ENCODE assay signal across 8 cellular contexts in genomic region chr3:190306513-190307163, GRCh38. TPM values are rescaled to one million over a fixed set of nuclear protein-coding genes. Genes with fewer than 3 reads are reported as not detected.
DNase-seq lines count a peak whose midpoint lies in the region; ATAC-seq and TF ChIP-seq lines count a peak whose summit lies in the region.

No MANE protein-coding gene starts in this region.

- H3K27ac ChIP-seq in liver (ENCODE audit: low read depth in 1 of 2, low read length in 2 of 2) = peak overlapping the region; percentile 73 to 90

- H3K4me3 ChIP-seq in AG10803 (ENCODE audit: low read length) (no peak overlapping the region), liver (ENCODE audit: low read depth in 1 of 3, low read length in 3 of 3) (peak overlapping the region in 2 of 3 donors; percentile 3 to 44)

- H3K27ac Mint-ChIP-seq in activated naive CD4-positive, alpha-beta T cell treated with anti-CD3 and anti-CD28 coated beads, Interleukin-2, amount 50 U/mL, for 72 hours = peak overlapping the region; percentile 22 to 79

- TF ChIP-seq RAD21 in liver (IDR thresholded peaks at IDR 0.05) = peak; percentile 41 to 65

- peaks cover 0 to 5% of the 10 kb centered on the region in 2 donors for H3K9me3 Mint-ChIP-seq in activated naive CD4-positive, alpha-beta T cell treated with anti-CD3 and anti-CD28 coated beads, Interleukin-2, amount 50 U/mL, for 72 hours

- peaks cover 0 to 16% (median 0%) of the 10 kb centered on the region in 4 donors for H3K36me3 ChIP-seq in liver (ENCODE audit: control insufficient read depth in 4 of 4, insufficient read depth in 3 of 4, low read depth in 1 of 4, low read length in 3 of 4)

- H3K27me3 ChIP-seq in liver (ENCODE audit: control insufficient read depth in 4 of 4, insufficient read depth in 4 of 4, low read length in 3 of 4) = no peaks in the 10 kb centered on the region

- H3K36me3 Mint-ChIP-seq in activated naive CD4-positive, alpha-beta T cell treated with anti-CD3 and anti-CD28 coated beads, Interleukin-2, amount 50 U/mL, for 72 hours = peaks cover 0 to 1% of the 10 kb centered on the region in 2 donors

- H3K4me1 ChIP-seq in liver (ENCODE audit: control insufficient read depth in 4 of 4, insufficient read depth in 4 of 4, low read length in 3 of 4) = peaks cover 10 to 71% (median 41%) of the 10 kb centered on the region in 4 donors

- TF ChIP-seq CTCF in AG10803 (conservative IDR thresholded peaks at IDR 0.05; ENCODE audit: low read length) = no peak
- no peak for TF ChIP-seq CTCF in liver (IDR thresholded peaks at IDR 0.05; ENCODE audit: low read depth, low read length, missing input control)

- DNase-seq in AG10803 (ENCODE audit: low read depth) (peak; percentile 82), HT-29 (ENCODE audit: low spot score) (peak; percentile 68)
- DNase-seq in activated naive CD4-positive, alpha-beta T cell treated with anti-CD3 and anti-CD28 coated beads, Interleukin-2, amount 50 U/mL, for 72 hours (ENCODE audit: low spot score in 2 of 2) = no peak

- peak; percentile 97 to 98 for ATAC-seq in activated naive CD4-positive, alpha-beta T cell treated with anti-CD3 and anti-CD28 coated beads, Interleukin-2, amount 50 U/mL, for 72 hours
- no peak for ATAC-seq in HG02840 (IDR thresholded peaks at IDR 0.05; ENCODE audit: low FRiP score, unreplicated experiment)
- no peak for ATAC-seq in HG03175 (IDR thresholded peaks at IDR 0.05; ENCODE audit: unreplicated experiment)
- ATAC-seq in GM21825 (IDR thresholded peaks at IDR 0.05; ENCODE audit: unreplicated experiment) = no peak
- no peak for ATAC-seq in GM19035 (IDR thresholded peaks at IDR 0.05; ENCODE audit: unreplicated experiment)

- H3K9me3 ChIP-seq in liver (ENCODE audit: control insufficient read depth in 4 of 4, low read length in 3 of 4) = no peaks in the 10 kb centered on the region

- 35% methylated on average over 4 of the region's 4 CpGs for WGBS in liver

- H3K9ac ChIP-seq in liver (ENCODE audit: low read depth in 1 of 2, low read length in 2 of 2) = peak overlapping the region; percentile 45 to 57

TF ChIP-seq in liver, 16 proteins besides CTCF, POLR2A, EP300 and RAD21:
- TF ChIP-seq ZBTB33 (IDR thresholded peaks at IDR 0.05) (peak; percentile 56), GABPA (IDR thresholded peaks at IDR 0.05 in 1 of 2, conservative IDR thresholded peaks at IDR 0.05 in 1 of 2) (peak in 1 of 2 donors; percentile 9), NR2F2 (IDR thresholded peaks at IDR 0.05) (peak; percentile 17), EGR1 (IDR thresholded peaks at IDR 0.05; ENCODE audit: low read depth in 2 of 2) (peak; percentile 44 to 90), ATF3 (IDR thresholded peaks at IDR 0.05) (peak; percentile 94), HNF4A (conservative IDR thresholded peaks at IDR 0.05) (peak; percentile 76 to 82), FOXA2 (IDR thresholded peaks at IDR 0.05) (peak; percentile 67), MAX (IDR thresholded peaks at IDR 0.05) (peak; percentile 63), YY1 (IDR thresholded peaks at IDR 0.05) (peak; percentile 73), HNF4G (IDR thresholded peaks at IDR 0.05) (no peak), RXRA (IDR thresholded peaks at IDR 0.05) (peak; percentile 75 to 82), TAF1 (conservative IDR thresholded peaks at IDR 0.05) (peak; percentile 77), SP1 (IDR thresholded peaks at IDR 0.05) (peak; percentile 80), FOXA1 (IDR thresholded peaks at IDR 0.05) (peak; percentile 35), REST (IDR thresholded peaks at IDR 0.05) (peak; percentile 62), JUND (IDR thresholded peaks at IDR 0.05) (peak; percentile 91 to 94)

RNA-seq across cellular contexts. Expression of gene CLDN1, which starts 15.6 kb away (rescaled TPM):
- total RNA-seq in HT-29 (2014; rRNA removed; shearing (Covaris generic)) = 11.4 and 14.2 TPM in 2 replicates
- total RNA-seq in activated naive CD4-positive, alpha-beta T cell treated with anti-CD3 and anti-CD28 coated beads, Interleukin-2, amount 50 U/mL, for 72 hours = 10 to 100 TPM in 1 of 2 donors, 1 to 10 TPM in 1; 1.4 to 11.4 TPM
- 10 to 100 TPM; 85.2 to 92.0 TPM for total RNA-seq in liver
- polyA plus RNA-seq in liver = 10 to 100 TPM; 57.8 to 89.4 TPM

Comparison
In these comparisons a context has a peak if more than half of its experiments do, and no peak if none do; other contexts are left out.
1. DNase-seq: peak in AG10803 (single experiment) and HT-29 (single experiment); none in activated naive CD4-positive, alpha-beta T cell treated with anti-CD3 and anti-CD28 coated beads, Interleukin-2, amount 50 U/mL, for 72 hours (0 of 2).
2. ATAC-seq: peak in activated naive CD4-positive, alpha-beta T cell treated with anti-CD3 and anti-CD28 coated beads, Interleukin-2, amount 50 U/mL, for 72 hours (2 of 2); none in HG02840 (single experiment), HG03175 (single experiment), GM21825 (single experiment) and GM19035 (single experiment).